In the genomic region with DNA sequence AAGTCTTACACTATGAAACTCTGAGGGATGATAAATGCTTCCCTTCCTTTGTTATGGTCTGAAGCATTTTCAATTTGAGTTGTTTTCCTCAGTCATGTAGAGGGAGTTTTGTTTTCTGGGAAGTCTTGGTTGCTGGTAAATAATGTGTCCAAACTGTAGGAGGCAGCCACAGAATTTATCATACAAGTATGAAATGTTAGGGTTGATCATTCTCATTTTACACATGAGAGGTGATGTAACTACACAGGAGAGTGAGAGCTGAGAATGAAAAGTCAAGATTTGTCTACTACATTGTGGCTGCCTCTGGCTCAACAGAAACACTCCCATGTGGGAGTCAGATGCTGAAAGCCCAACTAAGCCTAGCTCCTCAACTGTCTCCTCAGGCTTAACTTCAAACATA, we compare ENCODE assay signal across 8 cellular contexts.
DNase-seq lines count a peak whose midpoint lies in the region; ATAC-seq and TF ChIP-seq lines count a peak whose summit lies in the region.

No MANE protein-coding gene starts in this region.

- no peaks in the 10 kb centered on the region for H3K36me3 ChIP-seq in CD8-positive, alpha-beta T cell (ENCODE audit: insufficient read depth, low read length)
- H3K36me3 ChIP-seq in OCI-LY3 (replicated peaks; ENCODE audit: low read depth, low read length): peaks cover 10% of the 10 kb centered on the region
- peaks cover 0 to 12% of the 10 kb centered on the region in 2 donors for H3K36me3 ChIP-seq in left lung

- H3K36me3 Mint-ChIP-seq in CD8-positive, alpha-beta T cell: peaks cover 38% of the 10 kb centered on the region

- H3K9ac ChIP-seq in OCI-LY3 (ENCODE audit: low read length): no peak overlapping the region

- CTCF ChIA-PET in CD8-positive, alpha-beta T cell (lab: Charles Lee): interaction anchor here (0.6 to 1.8 kb wide), 4 partner anchors 10 to 92 kb away, joined by 3 to 4 read pairs (median 4); no protein-coding TSS in a partner anchor

- H3K4me1 Mint-ChIP-seq in CD8-positive, alpha-beta T cell (ENCODE audit: low read depth): peaks cover 94% of the 10 kb centered on the region

- no peaks in the 10 kb centered on the region for H3K27me3 Mint-ChIP-seq in CD8-positive, alpha-beta T cell (ENCODE audit: low read depth)

- H4K20me1 ChIP-seq in OCI-LY3 (ENCODE audit: insufficient read depth, low read length): peaks cover 78% of the 10 kb centered on the region

- peaks cover 79% of the 10 kb centered on the region for H3K4me1 ChIP-seq in CD8-positive, alpha-beta T cell (ENCODE audit: insufficient read depth, low read length)
- H3K4me1 ChIP-seq in OCI-LY3 (ENCODE audit: low read length): peaks cover 99% of the 10 kb centered on the region
- H3K4me1 ChIP-seq in left lung: peaks cover 6 to 74% of the 10 kb centered on the region in 2 donors

- peak overlapping the region; percentile 80 for H3K27ac Mint-ChIP-seq in CD8-positive, alpha-beta T cell

- H3K79me2 ChIP-seq in OCI-LY3 (ENCODE audit: low read length): peaks cover 100% of the 10 kb centered on the region

- peak overlapping the region; percentile 20 for H3K27ac ChIP-seq in CD8-positive, alpha-beta T cell (ENCODE audit: low read depth, low read length)
- H3K27ac ChIP-seq in OCI-LY3 (ENCODE audit: low read length): peak overlapping the region; percentile 22; the same call in 1 of the 2 replicates
- peak overlapping the region; percentile 50 to 57 for H3K27ac ChIP-seq in left lung

- H2AFZ ChIP-seq in OCI-LY3 (ENCODE audit: low read depth, low read length): no peak overlapping the region

- H3K9me3 Mint-ChIP-seq in CD8-positive, alpha-beta T cell: no peaks in the 10 kb centered on the region

- no peaks in the 10 kb centered on the region for H3K9me3 ChIP-seq in CD8-positive, alpha-beta T cell (ENCODE audit: low read length)
- H3K9me3 ChIP-seq in OCI-LY3 (ENCODE audit: insufficient read depth, low read length) (no peaks in the 10 kb centered on the region), left lung (no peaks in the 10 kb centered on the region)

- peak overlapping the region; percentile 62; the same call in 1 of the 2 replicates for H3K4me2 ChIP-seq in OCI-LY3 (ENCODE audit: low read length)

- TF ChIP-seq CTCF in CD8-positive, alpha-beta T cell (IDR thresholded peaks at IDR 0.05): no peak
- no peak for TF ChIP-seq CTCF in OCI-LY3 (IDR thresholded peaks at IDR 0.05; ENCODE audit: low read depth, low read length)
- no peak for TF ChIP-seq CTCF in left lung (IDR thresholded peaks at IDR 0.05)

- no peak overlapping the region for H3K4me3 ChIP-seq in CD8-positive, alpha-beta T cell (ENCODE audit: low read depth, low read length)
- no peak overlapping the region for H3K4me3 ChIP-seq in OCI-LY3 (ENCODE audit: low read length)
- no peak overlapping the region for H3K4me3 ChIP-seq in left lung

- DNase-seq in CD8-positive, alpha-beta T cell: no peak
- DNase-seq in left lung (no peak), NAMALWA (ENCODE audit: low spot score) (no peak), DMS53 treated with DMSO at 0.1 percent for 48 hours (lab: John Stamatoyannopoulos, UW; ENCODE audit: unreplicated experiment) (no peak), NCI-H128 (lab: John Stamatoyannopoulos, UW; ENCODE audit: unreplicated experiment) (no peak)

- peak overlapping the region; percentile 44 for H3K4me3 Mint-ChIP-seq in CD8-positive, alpha-beta T cell

- POLR2A ChIA-PET in CD8-positive, alpha-beta T cell (lab: Charles Lee): interaction anchor here (2.9 to 3.9 kb wide), 3 partner anchors 14 to 16 kb away, joined by 10 to 20 read pairs (median 11); no protein-coding TSS in a partner anchor

- H3K27me3 ChIP-seq in CD8-positive, alpha-beta T cell (ENCODE audit: insufficient read depth, low read length): no peaks in the 10 kb centered on the region
- H3K27me3 ChIP-seq in OCI-LY3 (ENCODE audit: low read depth, low read length): no peaks in the 10 kb centered on the region
- no peaks in the 10 kb centered on the region for H3K27me3 ChIP-seq in left lung

- ATAC-seq in CD8-positive, alpha-beta T cell: peak; percentile 8
- ATAC-seq in GM21723 (IDR thresholded peaks at IDR 0.05; ENCODE audit: unreplicated experiment) (peak; percentile 37), left lung (peak; percentile 37), HG03097 (IDR thresholded peaks at IDR 0.05; ENCODE audit: low FRiP score, unreplicated experiment) (no peak)

- intact Hi-C loops in CD8-positive, alpha-beta T cell (cut with DNase I, micrococcal nuclease): loop anchor here in 1 of 2 experiments (2.0 to 5.0 kb wide), 2 partner anchors 15 to 69 kb away; no protein-coding TSS in a partner anchor
- intact Hi-C loops in left lung (cut with DNase I): no loop called here
